9 cellular contexts compared by ENCODE assay signal in genomic region chr7:47485640-47486435, GRCh38.
A peak's percentile ranks its signal among the peaks of the same experiment; 100 is the strongest.
DNase-seq lines count a peak whose midpoint lies in the region; ATAC-seq and TF ChIP-seq lines count a peak whose summit lies in the region.
"Had no signal": no experiment of that assay in that cellular context is flagged by ENCODE, and none has a peak within 500 bp of the region (broad histone marks: within the 10 kb centered on the region; RNA-seq: fewer than 3 reads in every experiment).

No MANE protein-coding gene starts in this region.

- H3K14ac ChIP-seq in IMR-90 (replicated peaks; ENCODE audit: low read depth, low read length) = peak overlapping the region; percentile 80

- dilution Hi-C loops in IMR-90 (cut with HindIII; ENCODE audit: low sequenced_read_pairs, unreplicated experiment) = no loop called here

- TF ChIP-seq RAD21 in IMR-90 (IDR thresholded peaks at IDR 0.05; ENCODE audit: low read length) = no peak

- no peak overlapping the region for H3K56ac ChIP-seq in IMR-90 (ENCODE audit: extremely low read depth, insufficient read depth, low read length)

- H3K4me1 Mint-ChIP-seq in stimulated activated memory B cell treated with anti-CD40 and anti-IgM and Interleukin-4, amounts not matched to agents 10 μg/mL and 1 μg/mL and 100 μg/mL, for 72 hours = peaks cover 46% of the 10 kb centered on the region
- peaks cover 21% of the 10 kb centered on the region for H3K4me1 Mint-ChIP-seq in activated T-cell treated with anti-CD3 and anti-CD28 coated beads, Interleukin-2, amount 50 U/mL, for 72 hours (ENCODE audit: low read depth)

- in situ Hi-C loops in IMR-90 (cut with MboI; ENCODE audit: low sequenced_read_pairs) = no loop called here

- TF ChIP-seq POLR2A in IMR-90 (IDR thresholded peaks at IDR 0.05; ENCODE audit: low read depth, low read length) = no peak

- no peaks in the 10 kb centered on the region for H3K27me3 ChIP-seq in IMR-90 (ENCODE audit: control insufficient read depth, insufficient read depth, low read length)

- no peaks in the 10 kb centered on the region for H3K9me3 ChIP-seq in IMR-90 (ENCODE audit: control insufficient read depth, insufficient read depth, low read length)

- intact Hi-C loops in IMR-90 (cut with micrococcal nuclease) = no loop called here

- peaks cover 64 to 82% of the 10 kb centered on the region in 2 experiments for H3K79me1 ChIP-seq in IMR-90 (ENCODE audit: low read depth in 1 of 2, low read length in 2 of 2)

- H2BK120ac ChIP-seq in IMR-90 (ENCODE audit: low read depth, low read length) = peak overlapping the region; percentile 48

- TF ChIP-seq CTCF in IMR-90 (conservative IDR thresholded peaks at IDR 0.05; ENCODE audit: low read depth, low read length) = no peak

- peaks cover 64% of the 10 kb centered on the region for H4K20me1 ChIP-seq in IMR-90 (ENCODE audit: insufficient read depth, low read length)

- no TSS peak for BruUV-seq in IMR-90 (replicated peaks; lab: Mats Ljungman, UMichigan)

- ATAC-seq in IMR-90 (ENCODE audit: low read depth) (no peak), SK-N-SH treated with all-trans-retinoic acid at 6 μM for 48 hours (peak; percentile 2; the same call in 1 of the 3 replicates), left lobe of liver (peak; percentile 90), HG03439 (IDR thresholded peaks at IDR 0.05; ENCODE audit: unreplicated experiment) (no peak), GM19328 (IDR thresholded peaks at IDR 0.05; ENCODE audit: unreplicated experiment) (no peak)
- no peak for ATAC-seq in stimulated activated memory B cell treated with anti-CD40 and anti-IgM and Interleukin-4, amounts not matched to agents 10 μg/mL and 1 μg/mL and 100 μg/mL, for 72 hours
- ATAC-seq in activated T-cell treated with anti-CD3 and anti-CD28 coated beads, Interleukin-2, amount 50 U/mL, for 72 hours (replicated peaks in 1 of 2) = no peak
- ATAC-seq: naive thymus-derived CD4-positive, alpha-beta T cell had no signal

- H3K9me3 Mint-ChIP-seq in stimulated activated memory B cell treated with anti-CD40 and anti-IgM and Interleukin-4, amounts not matched to agents 10 μg/mL and 1 μg/mL and 100 μg/mL, for 72 hours = no peaks in the 10 kb centered on the region
- peaks cover 0 to 2% of the 10 kb centered on the region in 2 donors for H3K9me3 Mint-ChIP-seq in activated T-cell treated with anti-CD3 and anti-CD28 coated beads, Interleukin-2, amount 50 U/mL, for 72 hours

- H3K9me1 ChIP-seq in IMR-90 (ENCODE audit: insufficient read depth, low read length) = peaks cover 42% of the 10 kb centered on the region

- H4K5ac ChIP-seq in IMR-90 (ENCODE audit: low read depth, low read length) = peak overlapping the region; percentile 24

- peak overlapping the region; percentile 12; the same call in 1 of the 2 replicates for H3K23ac ChIP-seq in IMR-90 (ENCODE audit: low read depth, low read length)

- peak overlapping the region; percentile 45 for H2BK5ac ChIP-seq in IMR-90 (ENCODE audit: low read depth, low read length, poor library complexity, severe bottlenecking)

- H3K27ac ChIP-seq in IMR-90 (ENCODE audit: insufficient read depth, low read length) = no peak overlapping the region

- H3K27ac Mint-ChIP-seq in stimulated activated memory B cell treated with anti-CD40 and anti-IgM and Interleukin-4, amounts not matched to agents 10 μg/mL and 1 μg/mL and 100 μg/mL, for 72 hours = peak overlapping the region; percentile 45
- no peak overlapping the region for H3K27ac Mint-ChIP-seq in activated T-cell treated with anti-CD3 and anti-CD28 coated beads, Interleukin-2, amount 50 U/mL, for 72 hours
- H3K27ac Mint-ChIP-seq: naive thymus-derived CD4-positive, alpha-beta T cell had no signal

- H3K18ac ChIP-seq in IMR-90 (ENCODE audit: low read depth, low read length) = peak overlapping the region; percentile 13; the same call in 1 of the 2 replicates

- H3K4ac ChIP-seq in IMR-90 (ENCODE audit: low read depth, low read length) = peak overlapping the region; percentile 85

- peaks cover 36% of the 10 kb centered on the region for H3K4me1 ChIP-seq in IMR-90 (ENCODE audit: control insufficient read depth, insufficient read depth, low read length)

- H2BK15ac ChIP-seq in IMR-90 (ENCODE audit: low read depth, low read length) = peak overlapping the region; percentile 73; the same call in 2 of the 3 replicates

- DNase-seq in IMR-90 (peak; percentile 45), left lobe of liver (ENCODE audit: low spot score) (peak; percentile 90)
- no peak for DNase-seq in activated T-cell treated with anti-CD3 and anti-CD28 coated beads, Interleukin-2, amount 50 U/mL, for 72 hours
- DNase-seq: naive thymus-derived CD4-positive, alpha-beta T cell; NCI-H526 treated with DMSO at 0.1 percent for 48 hours had no signal

- H4K91ac ChIP-seq in IMR-90 (ENCODE audit: insufficient read depth, low read depth, low read length) = peak overlapping the region; percentile 56

- no peaks in the 10 kb centered on the region for H3K27me3 Mint-ChIP-seq in stimulated activated memory B cell treated with anti-CD40 and anti-IgM and Interleukin-4, amounts not matched to agents 10 μg/mL and 1 μg/mL and 100 μg/mL, for 72 hours
- H3K27me3 Mint-ChIP-seq in activated T-cell treated with anti-CD3 and anti-CD28 coated beads, Interleukin-2, amount 50 U/mL, for 72 hours (ENCODE audit: low read depth) = no peaks in the 10 kb centered on the region

- H2BK20ac ChIP-seq in IMR-90 (ENCODE audit: low read depth, low read length) = peak overlapping the region; percentile 47; the same call in 1 of the 2 replicates

- WGBS in IMR-90 (ENCODE audit: extremely low coverage in 2 of 2, insufficient read length in 1 of 2), 2 experiments = 96% methylated on average over 3 of the region's 9 CpGs; no CpG with 5 or more reads in 1 of the 2 experiments

- no peak overlapping the region for H3K4me2 ChIP-seq in IMR-90 (ENCODE audit: low read depth, low read length)

- H3K36me3 ChIP-seq in IMR-90 (ENCODE audit: control insufficient read depth, insufficient read depth, low read length) = no peaks in the 10 kb centered on the region; the same call in 1 of the 2 replicates

- no peak overlapping the region for H3K4me3 ChIP-seq in IMR-90 (ENCODE audit: insufficient read depth, low read depth, low read length)

- peak overlapping the region; percentile 37 for H2AFZ ChIP-seq in IMR-90 (replicated peaks; ENCODE audit: low read length, poor library complexity)

- POLR2A ChIA-PET in IMR-90 (lab: Charles Lee; ENCODE audit: unreplicated experiment) = no interaction called here

- H2AK9ac ChIP-seq in IMR-90 (replicated peaks; ENCODE audit: low read depth, low read length, poor library complexity) = peak overlapping the region; percentile 73

- H3K4me3 Mint-ChIP-seq in stimulated activated memory B cell treated with anti-CD40 and anti-IgM and Interleukin-4, amounts not matched to agents 10 μg/mL and 1 μg/mL and 100 μg/mL, for 72 hours = no peak overlapping the region
- no peak overlapping the region for H3K4me3 Mint-ChIP-seq in activated T-cell treated with anti-CD3 and anti-CD28 coated beads, Interleukin-2, amount 50 U/mL, for 72 hours
- H3K4me3 Mint-ChIP-seq: naive thymus-derived CD4-positive, alpha-beta T cell had no signal

- peak overlapping the region in 1 of 2 experiments; percentile 65; a peak in 2 of 4 replicates for H4K8ac ChIP-seq in IMR-90 (ENCODE audit: low read depth in 2 of 2, low read length in 2 of 2)

- no peaks in the 10 kb centered on the region for H3K36me3 Mint-ChIP-seq in stimulated activated memory B cell treated with anti-CD40 and anti-IgM and Interleukin-4, amounts not matched to agents 10 μg/mL and 1 μg/mL and 100 μg/mL, for 72 hours
- no peaks in the 10 kb centered on the region for H3K36me3 Mint-ChIP-seq in activated T-cell treated with anti-CD3 and anti-CD28 coated beads, Interleukin-2, amount 50 U/mL, for 72 hours (ENCODE audit: insufficient read depth in 2 of 2)
- H3K36me3 Mint-ChIP-seq: naive thymus-derived CD4-positive, alpha-beta T cell had no signal

- CTCF ChIA-PET in IMR-90 (lab: Yijun Ruan, JAX) = no interaction called here

- H2AK5ac ChIP-seq in IMR-90 (ENCODE audit: low read depth, low read length) = peak overlapping the region; percentile 98

- H3K9ac ChIP-seq in IMR-90 (ENCODE audit: low read depth, low read length) = no peak overlapping the region

TF ChIP-seq in IMR-90, 13 proteins besides CTCF, POLR2A, EP300 and RAD21:
- TF ChIP-seq CHD1 (IDR thresholded peaks at IDR 0.05; ENCODE audit: low read depth, low read length) (no peak), CEBPB (IDR thresholded peaks at IDR 0.05; ENCODE audit: low read depth, low read length) (no peak)

TF ChIP-seq in SK-N-SH treated with all-trans-retinoic acid at 6 μM for 48 hours, 23 proteins besides CTCF, POLR2A, EP300 and RAD21 (continues in another document):
- TF ChIP-seq ZNF70 (CRISPR knock-in tag; IDR thresholded peaks at IDR 0.05) (no peak), SNAI2 (CRISPR knock-in tag; IDR thresholded peaks at IDR 0.05) (no peak), POU6F1 (CRISPR knock-in tag; IDR thresholded peaks at IDR 0.05; ENCODE audit: borderline replicate concordance, low read depth) (no peak), RARB (CRISPR knock-in tag; IDR thresholded peaks at IDR 0.05) (no peak), GLIS3 (CRISPR knock-in tag; IDR thresholded peaks at IDR 0.05) (no peak), ZNF8 (CRISPR knock-in tag; IDR thresholded peaks at IDR 0.05) (no peak), CREB5 (CRISPR knock-in tag; IDR thresholded peaks at IDR 0.05; ENCODE audit: low read depth) (no peak)

Comparison
In these comparisons a context has a peak if more than half of its experiments do, and no peak if none do; other contexts are left out.
1. ATAC-seq: peak in SK-N-SH treated with all-trans-retinoic acid at 6 μM for 48 hours (single experiment) and left lobe of liver (single experiment); none in IMR-90 (single experiment), stimulated activated memory B cell treated with anti-CD40 and anti-IgM and Interleukin-4, amounts not matched to agents 10 μg/mL and 1 μg/mL and 100 μg/mL, for 72 hours (single experiment), activated T-cell treated with anti-CD3 and anti-CD28 coated beads, Interleukin-2, amount 50 U/mL, for 72 hours (0 of 2), HG03439 (single experiment) and GM19328 (single experiment).
2. DNase-seq: peak in IMR-90 (single experiment) and left lobe of liver (single experiment); none in activated T-cell treated with anti-CD3 and anti-CD28 coated beads, Interleukin-2, amount 50 U/mL, for 72 hours (0 of 2).